Comparison of ENCODE assay signal across 2 cellular contexts in the genomic region with DNA sequence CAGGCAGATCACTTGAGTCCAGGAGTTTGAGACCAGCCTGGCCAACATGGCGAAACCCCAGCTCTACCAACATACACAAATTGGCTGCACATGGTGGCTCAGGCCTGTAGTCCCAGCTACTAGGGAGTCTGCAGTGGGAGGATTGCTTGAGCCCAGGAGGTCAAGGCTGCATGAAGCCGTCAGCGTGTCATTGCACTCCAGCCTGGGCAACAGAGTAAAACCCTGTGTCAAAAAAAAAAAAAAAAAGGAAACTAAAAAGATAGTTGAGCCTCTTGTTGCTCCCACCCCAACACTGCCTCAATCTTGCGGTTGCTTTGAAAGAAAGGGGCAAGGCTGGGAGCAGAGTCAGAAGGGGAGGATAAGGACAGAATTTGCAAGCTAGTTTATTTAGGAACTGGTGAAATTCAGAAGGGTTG.
TF ChIP-seq lines count a peak whose summit lies in the region.

No MANE protein-coding gene starts in this region.

TF ChIP-seq in GM23338, 12 proteins besides CTCF, POLR2A, EP300 and RAD21:
- TF ChIP-seq EZH2 (IDR thresholded peaks at IDR 0.05; ENCODE audit: low read depth, unreplicated experiment): no peak
- TF ChIP-seq EZH2phosphoT487 (IDR thresholded peaks at IDR 0.05; ENCODE audit: unreplicated experiment): no peak
- TF ChIP-seq ZNF331 (CRISPR knock-in tag; IDR thresholded peaks at IDR 0.05; ENCODE audit: low read depth): no peak
- TF ChIP-seq CREB1 (CRISPR knock-in tag; IDR thresholded peaks at IDR 0.05; ENCODE audit: low read depth): no peak
- TF ChIP-seq STAT1 (IDR thresholded peaks at IDR 0.05; ENCODE audit: unreplicated experiment): no peak
- TF ChIP-seq, protein P1, sequence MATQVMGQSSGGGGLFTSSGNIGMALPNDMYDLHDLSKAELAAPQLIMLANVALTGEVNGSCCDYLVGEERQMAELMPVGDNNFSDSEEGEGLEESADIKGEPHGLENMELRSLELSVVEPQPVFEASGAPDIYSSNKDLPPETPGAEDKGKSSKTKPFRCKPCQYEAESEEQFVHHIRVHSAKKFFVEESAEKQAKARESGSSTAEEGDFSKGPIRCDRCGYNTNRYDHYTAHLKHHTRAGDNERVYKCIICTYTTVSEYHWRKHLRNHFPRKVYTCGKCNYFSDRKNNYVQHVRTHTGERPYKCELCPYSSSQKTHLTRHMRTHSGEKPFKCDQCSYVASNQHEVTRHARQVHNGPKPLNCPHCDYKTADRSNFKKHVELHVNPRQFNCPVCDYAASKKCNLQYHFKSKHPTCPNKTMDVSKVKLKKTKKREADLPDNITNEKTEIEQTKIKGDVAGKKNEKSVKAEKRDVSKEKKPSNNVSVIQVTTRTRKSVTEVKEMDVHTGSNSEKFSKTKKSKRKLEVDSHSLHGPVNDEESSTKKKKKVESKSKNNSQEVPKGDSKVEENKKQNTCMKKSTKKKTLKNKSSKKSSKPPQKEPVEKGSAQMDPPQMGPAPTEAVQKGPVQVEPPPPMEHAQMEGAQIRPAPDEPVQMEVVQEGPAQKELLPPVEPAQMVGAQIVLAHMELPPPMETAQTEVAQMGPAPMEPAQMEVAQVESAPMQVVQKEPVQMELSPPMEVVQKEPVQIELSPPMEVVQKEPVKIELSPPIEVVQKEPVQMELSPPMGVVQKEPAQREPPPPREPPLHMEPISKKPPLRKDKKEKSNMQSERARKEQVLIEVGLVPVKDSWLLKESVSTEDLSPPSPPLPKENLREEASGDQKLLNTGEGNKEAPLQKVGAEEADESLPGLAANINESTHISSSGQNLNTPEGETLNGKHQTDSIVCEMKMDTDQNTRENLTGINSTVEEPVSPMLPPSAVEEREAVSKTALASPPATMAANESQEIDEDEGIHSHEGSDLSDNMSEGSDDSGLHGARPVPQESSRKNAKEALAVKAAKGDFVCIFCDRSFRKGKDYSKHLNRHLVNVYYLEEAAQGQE (IDR thresholded peaks at IDR 0.05; ENCODE audit: unreplicated experiment): no peak
- TF ChIP-seq POLR2AphosphoS5 (IDR thresholded peaks at IDR 0.05; ENCODE audit: low read depth): no peak
- TF ChIP-seq NANOG (IDR thresholded peaks at IDR 0.05; ENCODE audit: borderline replicate concordance): no peak
- TF ChIP-seq, protein P2, sequence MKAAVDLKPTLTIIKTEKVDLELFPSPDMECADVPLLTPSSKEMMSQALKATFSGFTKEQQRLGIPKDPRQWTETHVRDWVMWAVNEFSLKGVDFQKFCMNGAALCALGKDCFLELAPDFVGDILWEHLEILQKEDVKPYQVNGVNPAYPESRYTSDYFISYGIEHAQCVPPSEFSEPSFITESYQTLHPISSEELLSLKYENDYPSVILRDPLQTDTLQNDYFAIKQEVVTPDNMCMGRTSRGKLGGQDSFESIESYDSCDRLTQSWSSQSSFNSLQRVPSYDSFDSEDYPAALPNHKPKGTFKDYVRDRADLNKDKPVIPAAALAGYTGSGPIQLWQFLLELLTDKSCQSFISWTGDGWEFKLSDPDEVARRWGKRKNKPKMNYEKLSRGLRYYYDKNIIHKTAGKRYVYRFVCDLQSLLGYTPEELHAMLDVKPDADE (IDR thresholded peaks at IDR 0.05): no peak
- no peak for TF ChIP-seq ZNF114 (CRISPR knock-in tag; IDR thresholded peaks at IDR 0.05)

TF ChIP-seq in H1, 55 proteins besides CTCF, POLR2A, EP300 and RAD21:
- TF ChIP-seq SP4 (IDR thresholded peaks at IDR 0.05; ENCODE audit: low read length): no peak
- TF ChIP-seq SIX5 (IDR thresholded peaks at IDR 0.05; ENCODE audit: low read depth, low read length): no peak
- no peak for TF ChIP-seq SUZ12 (IDR thresholded peaks at IDR 0.05; ENCODE audit: low read length)
- TF ChIP-seq BACH1 (IDR thresholded peaks at IDR 0.05; ENCODE audit: low read length): no peak
- no peak for TF ChIP-seq FOSL1 (IDR thresholded peaks at IDR 0.05; ENCODE audit: insufficient read depth, low read depth, low read length)
- no peak for TF ChIP-seq ZNF274 (IDR thresholded peaks at IDR 0.05; ENCODE audit: borderline replicate concordance, extremely low read depth, low read length)
- TF ChIP-seq, protein P3, sequence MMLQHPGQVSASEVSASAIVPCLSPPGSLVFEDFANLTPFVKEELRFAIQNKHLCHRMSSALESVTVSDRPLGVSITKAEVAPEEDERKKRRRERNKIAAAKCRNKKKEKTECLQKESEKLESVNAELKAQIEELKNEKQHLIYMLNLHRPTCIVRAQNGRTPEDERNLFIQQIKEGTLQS (IDR thresholded peaks at IDR 0.05; ENCODE audit: insufficient read depth, low read depth, low read length): no peak
- no peak for TF ChIP-seq MAFK (IDR thresholded peaks at IDR 0.05; ENCODE audit: low read depth, low read length)
- no peak for TF ChIP-seq TBP (IDR thresholded peaks at IDR 0.05; ENCODE audit: low read depth, low read length)
- TF ChIP-seq CTBP2 (IDR thresholded peaks at IDR 0.05; ENCODE audit: borderline replicate concordance, insufficient read depth, insufficient read length, low read length): no peak
- TF ChIP-seq EZH2 (IDR thresholded peaks at IDR 0.05; ENCODE audit: low read depth, low read length, severe bottlenecking): no peak
- no peak for TF ChIP-seq KDM4A (IDR thresholded peaks at IDR 0.05; ENCODE audit: low read depth, low read length, severe bottlenecking)
- TF ChIP-seq, protein P4, sequence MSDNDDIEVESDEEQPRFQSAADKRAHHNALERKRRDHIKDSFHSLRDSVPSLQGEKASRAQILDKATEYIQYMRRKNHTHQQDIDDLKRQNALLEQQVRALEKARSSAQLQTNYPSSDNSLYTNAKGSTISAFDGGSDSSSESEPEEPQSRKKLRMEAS (IDR thresholded peaks at IDR 0.05): no peak
- TF ChIP-seq NRF1 (IDR thresholded peaks at IDR 0.05; ENCODE audit: low read depth, low read length): no peak
- TF ChIP-seq GTF2F1 (IDR thresholded peaks at IDR 0.05; ENCODE audit: borderline replicate concordance, low read depth, low read length): no peak
- no peak for TF ChIP-seq JUN (IDR thresholded peaks at IDR 0.05; ENCODE audit: low read depth, low read length)
TF ChIP-seq in H1: peak in this region for 0.
